In the genomic region with DNA sequence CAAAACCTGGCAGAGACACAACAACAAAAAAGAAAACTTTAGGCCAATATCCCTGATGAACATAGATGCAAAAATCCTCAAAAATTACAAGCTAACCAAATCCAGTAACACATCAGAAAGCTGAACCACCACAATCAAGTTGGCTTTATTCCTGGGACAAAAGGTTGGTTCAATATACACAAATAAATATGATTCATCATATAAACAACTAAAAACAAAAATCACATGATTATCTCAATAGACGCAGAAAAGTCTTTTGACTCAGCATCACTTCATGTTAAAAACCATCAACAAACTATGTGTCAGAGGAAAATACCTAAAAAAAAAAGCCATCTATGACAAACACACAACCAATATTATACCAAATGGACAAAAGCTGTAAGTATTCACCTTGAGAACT, we compare ENCODE assay signal across 20 cellular contexts.
"Had no signal": no experiment of that assay in that cellular context is flagged by ENCODE, and none has a peak within 500 bp of the region (broad histone marks: within the 10 kb centered on the region; RNA-seq: fewer than 3 reads in every experiment).

No MANE protein-coding gene starts in this region.

- H3K36me3 Mint-ChIP-seq: activated CD4-positive, alpha-beta memory T cell treated with anti-CD3 and anti-CD28 coated beads for 36 hours; activated CD8-positive, alpha-beta memory T cell treated with anti-CD3 and anti-CD28 coated beads, Interleukin-2, amount 10 ng/mL, durations not matched to agents 7 days and 5 days; natural killer cell treated with Interleukin-12 subunit alpha and Interleukin-12 subunit beta and Interleukin-15 and Interleukin-18, amount 100 ng/mL, for 72 hours; type B pancreatic cell had no signal

- H3K9me3 ChIP-seq: right atrium auricular region had no signal

- H3K4me3 ChIP-seq: coronary artery, right atrium auricular region, skin epidermis had no signal

- H3K9me3 Mint-ChIP-seq: activated T-helper 2 cell treated with anti-CD3 and anti-CD28 coated beads, Interferon-gamma antibody, Interleukin-2, Interleukin-4, amounts not matched to agents 10 μg/mL and 5 μg/mL and 100 μg/mL, durations not matched to agents 14 hours and 24 hours and 36 hours had no signal

- H3K4me3 Mint-ChIP-seq: activated CD4-positive, alpha-beta memory T cell treated with anti-CD3 and anti-CD28 coated beads for 36 hours; activated CD8-positive, alpha-beta memory T cell treated with anti-CD3 and anti-CD28 coated beads, Interleukin-2, amount 10 ng/mL, durations not matched to agents 7 days and 5 days; activated naive CD4-positive, alpha-beta T cell treated with anti-CD3 and anti-CD28 coated beads for 36 hours; natural killer cell treated with Interleukin-12 subunit alpha and Interleukin-12 subunit beta and Interleukin-15 and Interleukin-18, amount 100 ng/mL, for 72 hours; type B pancreatic cell had no signal

- H3K27me3 Mint-ChIP-seq: activated CD4-positive, alpha-beta memory T cell treated with anti-CD3 and anti-CD28 coated beads for 36 hours; activated CD8-positive, alpha-beta memory T cell treated with anti-CD3 and anti-CD28 coated beads, Interleukin-2, amount 10 ng/mL, durations not matched to agents 7 days and 5 days; natural killer cell treated with Interleukin-12 subunit alpha and Interleukin-12 subunit beta and Interleukin-15 and Interleukin-18, amount 100 ng/mL, for 72 hours; type B pancreatic cell had no signal

- H3K27me3 ChIP-seq: right atrium auricular region had no signal

- H3K27ac ChIP-seq: coronary artery, right atrium auricular region, skin epidermis, VCaP had no signal

- H3K27ac Mint-ChIP-seq: activated CD4-positive, alpha-beta memory T cell treated with anti-CD3 and anti-CD28 coated beads for 36 hours; activated CD8-positive, alpha-beta memory T cell treated with anti-CD3 and anti-CD28 coated beads, Interleukin-2, amount 10 ng/mL, durations not matched to agents 7 days and 5 days; activated naive CD4-positive, alpha-beta T cell treated with anti-CD3 and anti-CD28 coated beads for 36 hours; activated T-helper 2 cell treated with anti-CD3 and anti-CD28 coated beads, Interferon-gamma antibody, Interleukin-2, Interleukin-4, amounts not matched to agents 10 μg/mL and 5 μg/mL and 100 μg/mL, durations not matched to agents 14 hours and 24 hours and 36 hours; natural killer cell treated with Interleukin-12 subunit alpha and Interleukin-12 subunit beta and Interleukin-15 and Interleukin-18, amount 100 ng/mL, for 72 hours; type B pancreatic cell had no signal

- ATAC-seq: activated CD8-positive, alpha-beta memory T cell treated with anti-CD3 and anti-CD28 coated beads, Interleukin-2, amount 10 ng/mL, durations not matched to agents 7 days and 5 days; left ventricle myocardium superior; natural killer cell treated with Interleukin-12 subunit alpha and Interleukin-12 subunit beta and Interleukin-15 and Interleukin-18, amount 100 ng/mL, for 72 hours; stimulated activated naive CD8-positive, alpha-beta T cell treated with anti-CD3 and anti-CD28 coated beads, Interleukin-15, Interleukin-2, amounts not matched to agents 100 U/mL and 50 U/mL, for 24 hours had no signal

- H3K4me1 ChIP-seq: right atrium auricular region had no signal

- DNase-seq: activated CD4-positive, alpha-beta memory T cell treated with anti-CD3 and anti-CD28 coated beads for 36 hours; activated CD8-positive, alpha-beta memory T cell treated with anti-CD3 and anti-CD28 coated beads, Interleukin-2, amount 10 ng/mL, durations not matched to agents 7 days and 5 days; activated naive CD4-positive, alpha-beta T cell treated with anti-CD3 and anti-CD28 coated beads for 36 hours; activated T-cell treated with anti-CD3 and anti-CD28 coated beads, Interleukin-2, amount 50 U/mL, for 1 hour; caudate nucleus; effector memory CD4-positive, alpha-beta T cell; kidney glomerular epithelial cell; left ventricle myocardium superior; mesendoderm; nucleus accumbens; stimulated activated naive CD8-positive, alpha-beta T cell treated with anti-CD3 and anti-CD28 coated beads, Interleukin-15, Interleukin-2, amounts not matched to agents 100 U/mL and 50 U/mL, for 24 hours; T-helper 1 cell; T1000 had no signal

- H3K4me1 Mint-ChIP-seq: activated CD8-positive, alpha-beta memory T cell treated with anti-CD3 and anti-CD28 coated beads, Interleukin-2, amount 10 ng/mL, durations not matched to agents 7 days and 5 days had no signal

- H3K36me3 ChIP-seq: right atrium auricular region had no signal
